In genomic region chr4:10534820-10535219, GRCh38 we compare ENCODE assay signal across 17 cellular contexts.
DNase-seq lines count a peak whose midpoint lies in the region; ATAC-seq lines count a peak whose summit lies in the region.
"Had no signal": no experiment of that assay in that cellular context is flagged by ENCODE, and none has a peak within 500 bp of the region (broad histone marks: within the 10 kb centered on the region; RNA-seq: fewer than 3 reads in every experiment).

No MANE protein-coding gene starts in this region.

- H3K27ac Mint-ChIP-seq in stimulated activated naive B cell treated with anti-CD40 and anti-IgM and Interleukin-4, amounts not matched to agents 10 μg/mL and 1 μg/mL and 100 μg/mL, for 72 hours, result no peak overlapping the region
- H3K27ac Mint-ChIP-seq: activated B cell treated with CpG ODN at 0.5 μM for 24 hours; T-helper 1 cell treated with Interleukin-12 subunit alpha and Interleukin-12 subunit beta and Interleukin-4 antibody, amounts not matched to agents 30 μg/mL and 1 μg/mL, for 36 hours had no signal

- peaks cover 0 to 4% of the 10 kb centered on the region in 2 donors for H3K27me3 Mint-ChIP-seq in stimulated activated naive B cell treated with anti-CD40 and anti-IgM and Interleukin-4, amounts not matched to agents 10 μg/mL and 1 μg/mL and 100 μg/mL, for 72 hours

- ATAC-seq in GM21529 (IDR thresholded peaks at IDR 0.05; ENCODE audit: unreplicated experiment) (peak; percentile 64), HG03103 (IDR thresholded peaks at IDR 0.05; ENCODE audit: low read depth, unreplicated experiment) (peak; percentile 57), HG02588 (IDR thresholded peaks at IDR 0.05; ENCODE audit: unreplicated experiment) (no peak), HG02840 (IDR thresholded peaks at IDR 0.05; ENCODE audit: low FRiP score, unreplicated experiment) (no peak)
- peak; percentile 34 to 41 for ATAC-seq in stimulated activated naive B cell treated with anti-CD40 and anti-IgM and Interleukin-4, amounts not matched to agents 10 μg/mL and 1 μg/mL and 100 μg/mL, for 72 hours (replicated peaks)
- ATAC-seq: left lung, mucosa of descending colon had no signal

- peaks cover 0 to 2% of the 10 kb centered on the region in 2 donors for H3K36me3 Mint-ChIP-seq in stimulated activated naive B cell treated with anti-CD40 and anti-IgM and Interleukin-4, amounts not matched to agents 10 μg/mL and 1 μg/mL and 100 μg/mL, for 72 hours

- peaks cover 0 to 10% of the 10 kb centered on the region in 2 donors for H3K4me1 Mint-ChIP-seq in stimulated activated naive B cell treated with anti-CD40 and anti-IgM and Interleukin-4, amounts not matched to agents 10 μg/mL and 1 μg/mL and 100 μg/mL, for 72 hours

- no peaks in the 10 kb centered on the region for H3K9me3 Mint-ChIP-seq in stimulated activated naive B cell treated with anti-CD40 and anti-IgM and Interleukin-4, amounts not matched to agents 10 μg/mL and 1 μg/mL and 100 μg/mL, for 72 hours
- H3K9me3 Mint-ChIP-seq: activated B cell treated with CpG ODN at 0.5 μM for 24 hours; T-helper 1 cell treated with Interleukin-12 subunit alpha and Interleukin-12 subunit beta and Interleukin-4 antibody, amounts not matched to agents 30 μg/mL and 1 μg/mL, for 36 hours had no signal

- DNase-seq in NCI-H1092 treated with DMSO at 0.1 percent for 48 hours (lab: John Stamatoyannopoulos, UW) (peak; percentile 6), NCI-H1092 (lab: John Stamatoyannopoulos, UW) (no peak)
- no peak for DNase-seq in stimulated activated naive B cell treated with anti-CD40 and anti-IgM and Interleukin-4, amounts not matched to agents 10 μg/mL and 1 μg/mL and 100 μg/mL, for 72 hours
- no peak for DNase-seq in activated effector memory CD4-positive, alpha-beta T cell treated with anti-CD3 and anti-CD28 coated beads, Interleukin-2, amount 50 U/mL, for 16 hours
- DNase-seq: activated B cell treated with CpG ODN at 0.5 μM for 24 hours; left lung; mucosa of descending colon; NCI-H1694; NCI-H446 treated with DMSO at 0.1 percent for 48 hours; SIG-M5; stimulated activated naive CD4-positive, alpha-beta T cell; transverse colon had no signal

- peak overlapping the region in 1 of 2 donors; percentile 17 for H3K4me3 Mint-ChIP-seq in stimulated activated naive B cell treated with anti-CD40 and anti-IgM and Interleukin-4, amounts not matched to agents 10 μg/mL and 1 μg/mL and 100 μg/mL, for 72 hours
- H3K4me3 Mint-ChIP-seq: activated B cell treated with CpG ODN at 0.5 μM for 24 hours; T-helper 1 cell treated with Interleukin-12 subunit alpha and Interleukin-12 subunit beta and Interleukin-4 antibody, amounts not matched to agents 30 μg/mL and 1 μg/mL, for 36 hours had no signal

Comparison
In these comparisons a context has a peak if more than half of its experiments do, and no peak if none do; other contexts are left out.
1. ATAC-seq: peak in GM21529 (single experiment), HG03103 (single experiment) and stimulated activated naive B cell treated with anti-CD40 and anti-IgM and Interleukin-4, amounts not matched to agents 10 μg/mL and 1 μg/mL and 100 μg/mL, for 72 hours (2 of 2); none in HG02588 (single experiment) and HG02840 (single experiment).